13 cellular contexts compared by ENCODE assay signal in the genomic region with DNA sequence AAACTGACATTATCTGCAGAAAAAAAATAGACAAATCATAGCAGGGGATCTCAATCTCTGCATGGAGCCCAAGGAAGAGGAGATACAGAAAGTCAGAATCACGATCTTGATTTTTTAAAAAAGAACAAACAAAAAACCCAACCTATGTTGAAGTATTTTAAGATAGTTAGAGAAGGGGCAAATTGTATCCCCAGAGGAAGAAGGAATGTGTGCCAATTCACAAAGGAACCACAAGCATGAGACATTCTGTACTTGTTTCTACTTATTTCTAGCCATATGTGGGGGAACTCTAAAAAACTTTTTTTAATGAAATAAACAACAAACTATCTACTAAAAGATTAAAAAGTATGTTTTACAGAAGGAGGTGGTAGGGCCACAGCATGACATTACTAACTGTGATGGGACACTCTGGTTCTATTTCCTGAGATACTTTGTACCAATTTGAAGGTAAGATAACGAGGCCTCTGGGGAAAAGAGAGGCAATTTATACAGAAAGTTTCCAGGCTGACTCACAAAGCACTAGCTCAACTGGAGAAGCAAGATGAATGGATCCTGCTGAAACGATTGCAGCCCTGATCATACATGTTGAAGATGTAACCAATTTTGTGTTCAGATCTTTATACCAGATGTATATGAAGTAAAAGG. TPM values are rescaled to one million over a fixed set of nuclear protein-coding genes. Genes with fewer than 3 reads are reported as not detected.
DNase-seq lines count a peak whose midpoint lies in the region; ATAC-seq, FAIRE-seq and TF ChIP-seq lines count a peak whose summit lies in the region.
"Had no signal": no experiment of that assay in that cellular context is flagged by ENCODE, and none has a peak within 500 bp of the region (broad histone marks: within the 10 kb centered on the region; RNA-seq: fewer than 3 reads in every experiment).

No MANE protein-coding gene starts in this region.

- intact Hi-C loops in adrenal gland (cut with DNase I), result no loop called here
- intact Hi-C loops in left colon (cut with DNase I, micrococcal nuclease), result no loop called here

- H3K9ac ChIP-seq in GM23248 (no peak overlapping the region), adipocyte (ENCODE audit: low read length) (peak overlapping the region; percentile 59)

- TF ChIP-seq POLR2A in adrenal gland (IDR thresholded peaks at IDR 0.05), result no peak

- H3K4me3 ChIP-seq in GM23248, result peak overlapping the region; percentile 9; the same call in 1 of the 2 replicates
- peak overlapping the region; percentile 63 for H3K4me3 ChIP-seq in adipocyte (ENCODE audit: low read length)
- H3K4me3 ChIP-seq in fibroblast of pulmonary artery (replicated peaks; ENCODE audit: low read depth, low read length), result no peak overlapping the region
- H3K4me3 ChIP-seq in adrenal gland, result no peak overlapping the region
- H3K4me3 ChIP-seq: cardiac muscle cell had no signal

- DNase-seq in GM23248, result peak; percentile 84
- peak; percentile 74 for DNase-seq in adipocyte (ENCODE audit: low read depth)
- DNase-seq in fibroblast of pulmonary artery (ENCODE audit: low read depth), result peak; percentile 20
- no peak for DNase-seq in urothelium cell line (ENCODE audit: low spot score)
- DNase-seq in adrenal gland, result no peak
- no peak for DNase-seq in A172 (ENCODE audit: low spot score)
- no peak for DNase-seq in left colon
- DNase-seq: activated CD8-positive, alpha-beta T cell treated with anti-CD3 and anti-CD28 coated beads for 36 hours; heart left ventricle; kidney glomerular epithelial cell; NCI-H1417 treated with DMSO at 0.1 percent for 48 hours had no signal

- H3K9me3 ChIP-seq in GM23248 (ENCODE audit: low read depth) (no peaks in the 10 kb centered on the region), adipocyte (ENCODE audit: control insufficient read depth, low read length) (no peaks in the 10 kb centered on the region), adrenal gland (replicated peaks in 1 of 3) (no peaks in the 10 kb centered on the region)
- H3K9me3 ChIP-seq: heart left ventricle had no signal

- H3K27me3 ChIP-seq in GM23248 (replicated peaks; ENCODE audit: insufficient read depth) (no peaks in the 10 kb centered on the region), adipocyte (replicated peaks; ENCODE audit: control insufficient read depth, insufficient read depth, low read length) (no peaks in the 10 kb centered on the region), adrenal gland (no peaks in the 10 kb centered on the region)
- H3K27me3 ChIP-seq: cardiac muscle cell, heart left ventricle had no signal

- no peaks in the 10 kb centered on the region for H3K79me2 ChIP-seq in GM23248 (ENCODE audit: insufficient read depth)

- H3F3A ChIP-seq in GM23248 (ENCODE audit: insufficient read depth), result peaks cover 26% of the 10 kb centered on the region

- 3% methylated on average over 3 of the region's 3 CpGs for WGBS in GM23248 (ENCODE audit: low coverage in 1 of 2, low lambda C conversion rate in 2 of 2, missing lambda C conversion rate in 2 of 2), 2 experiments
- 37 to 50% (median 46%) methylated on average over 3 of the region's 3 CpGs for WGBS in adrenal gland, 4 donors

- H3K4me2 ChIP-seq in GM23248 (ENCODE audit: unreplicated experiment), result peak overlapping the region; percentile 53

- H3K4me1 ChIP-seq in GM23248 (ENCODE audit: insufficient read depth), result peaks cover 19% of the 10 kb centered on the region
- H3K4me1 ChIP-seq in adipocyte (ENCODE audit: control insufficient read depth, insufficient read depth, low read length), result peaks cover 43% of the 10 kb centered on the region
- H3K4me1 ChIP-seq in adrenal gland (replicated peaks in 1 of 2), result no peaks in the 10 kb centered on the region

- in situ Hi-C loops in GM23248 (cut with MboI), result no loop called here

- no peak overlapping the region for H2AFZ ChIP-seq in GM23248

- H3K27ac ChIP-seq in GM23248, result peak overlapping the region; percentile 8; the same call in 1 of the 2 replicates
- H3K27ac ChIP-seq in adrenal gland, result peak overlapping the region in 2 of 5 donors; percentile 1 to 3
- H3K27ac ChIP-seq: cardiac muscle cell had no signal

- H3K36me3 ChIP-seq in GM23248 (ENCODE audit: low read depth), result no peaks in the 10 kb centered on the region
- no peaks in the 10 kb centered on the region for H3K36me3 ChIP-seq in adipocyte (ENCODE audit: control insufficient read depth, insufficient read depth, low read length, severe bottlenecking)
- H3K36me3 ChIP-seq in adrenal gland (replicated peaks in 1 of 2), result no peaks in the 10 kb centered on the region
- H3K36me3 ChIP-seq: cardiac muscle cell, heart left ventricle had no signal

- ATAC-seq in left colon, result no peak
- ATAC-seq: activated CD8-positive, alpha-beta T cell treated with anti-CD3 and anti-CD28 coated beads for 36 hours had no signal

- H4K20me1 ChIP-seq in GM23248 (ENCODE audit: insufficient read depth), result no peaks in the 10 kb centered on the region

- peak; percentile 30 for FAIRE-seq in urothelium cell line (lab: Jason Lieb, UNC)
- FAIRE-seq: G401.6 had no signal

- TF ChIP-seq CTCF in fibroblast of pulmonary artery (IDR thresholded peaks at IDR 0.05; ENCODE audit: low read length, missing control alignments), result no peak
- no peak for TF ChIP-seq CTCF in adrenal gland (IDR thresholded peaks at IDR 0.05)

- no peaks in the 10 kb centered on the region for H3K9me2 ChIP-seq in GM23248 (ENCODE audit: insufficient read depth)

RNA-seq across cellular contexts. Expression of gene RANBP3L, which starts 22.5 kb away (rescaled TPM):
- total RNA-seq in GM23248 (2014; rRNA removed; shearing (Covaris generic)), result not detected in 2 replicates
- polyA plus RNA-seq in GM23248 (2016; fragmentation: Nextera tagmentation; extraction: Ambion mirVana) (not detected in 2 replicates), adrenal gland (1 to 10 TPM in 2 of 3 donors, under 1 TPM in 1; 0.30 to 1.4 (median 1.0) TPM)
- total RNA-seq in adrenal gland (10 to 100 TPM in 1 of 8 donors, 1 to 10 TPM in 7; 1.0 to 21.6 (median 4.9) TPM), left colon (under 1 TPM in 1 of 2 donors, not detected in 1; 0.17 TPM)
- not detected in 2 replicates for total RNA-seq in A172 (2014; rRNA removed; shearing (Covaris generic))
- total RNA-seq: activated CD8-positive, alpha-beta T cell treated with anti-CD3 and anti-CD28 coated beads for 36 hours had no signal

RNA-seq across cellular contexts. Expression of gene NADK2, which starts 37.5 kb away (rescaled TPM):
- total RNA-seq in GM23248 (2014; rRNA removed; shearing (Covaris generic)), result 35.9 and 41.2 TPM in 2 replicates
- polyA plus RNA-seq in GM23248 (2016; fragmentation: Nextera tagmentation; extraction: Ambion mirVana), result 13.2 and 15.3 TPM in 2 replicates
- 10 to 100 TPM; 38.8 to 68.3 (median 50.7) TPM for total RNA-seq in adrenal gland
- polyA plus RNA-seq in adrenal gland, result 10 to 100 TPM; 13.5 to 32.8 (median 19.5) TPM
- total RNA-seq in A172 (2014; rRNA removed; shearing (Covaris generic)), result 35.5 and 42.4 TPM in 2 replicates
- total RNA-seq in left colon, result 10 to 100 TPM; 26.1 to 29.8 TPM

Comparison
In these comparisons a context has a peak if more than half of its experiments do, and no peak if none do; other contexts are left out.
1. DNase-seq: peak in GM23248 (single experiment), adipocyte (single experiment) and fibroblast of pulmonary artery (single experiment); none in urothelium cell line (single experiment), adrenal gland (0 of 7), A172 (single experiment) and left colon (0 of 2).
2. H3K4me3 ChIP-seq: peak in GM23248 (single experiment) and adipocyte (single experiment); none in fibroblast of pulmonary artery (single experiment) and adrenal gland (0 of 4).